In genomic region chr19:6272411-6272791, GRCh38 we compare ENCODE assay signal across 8 cellular contexts. TPM values are rescaled to one million over a fixed set of nuclear protein-coding genes. Genes with fewer than 3 reads are reported as not detected.
DNase-seq lines count a peak whose midpoint lies in the region; ATAC-seq and TF ChIP-seq lines count a peak whose summit lies in the region.

No MANE protein-coding gene starts in this region.

- DNase-seq in Peyer's patch (no peak), colonic mucosa (no peak), lung (ENCODE audit: low spot score) (no peak), NCI-H1105 treated with DMSO at 0.1 percent for 48 hours (lab: John Stamatoyannopoulos, UW) (no peak), HuH-7.5 (ENCODE audit: low spot score) (no peak)
- no peak for DNase-seq in activated CD4-positive, alpha-beta T cell treated with anti-CD3 and anti-CD28 coated beads, Interleukin-2, amount 50 U/mL, for 4 hours

- H3K4me3 ChIP-seq in Peyer's patch (no peak overlapping the region), colonic mucosa (no peak overlapping the region), lung (no peak overlapping the region)

- H3K27me3 ChIP-seq in Peyer's patch, result no peaks in the 10 kb centered on the region
- H3K27me3 ChIP-seq in colonic mucosa, result no peaks in the 10 kb centered on the region
- no peaks in the 10 kb centered on the region for H3K27me3 ChIP-seq in lung (ENCODE audit: control insufficient read depth, insufficient read depth)

- TF ChIP-seq POLR2A in Peyer's patch (IDR thresholded peaks at IDR 0.05), result no peak

- H3K4me1 ChIP-seq in Peyer's patch, result peaks cover 0 to 64% (median 0%) of the 10 kb centered on the region in 4 donors
- peaks cover 13% of the 10 kb centered on the region for H3K4me1 ChIP-seq in colonic mucosa
- peaks cover 39 to 78% of the 10 kb centered on the region in 2 donors for H3K4me1 ChIP-seq in lung (ENCODE audit: control insufficient read depth in 2 of 2, insufficient read depth in 2 of 2, low read length in 2 of 2)

- H3K36me3 ChIP-seq in Peyer's patch (peaks cover 0 to 19% (median 0%) of the 10 kb centered on the region in 3 donors), colonic mucosa (no peaks in the 10 kb centered on the region), lung (ENCODE audit: control insufficient read depth in 2 of 2, insufficient read depth in 2 of 2, low read length in 2 of 2) (peaks cover 3 to 21% of the 10 kb centered on the region in 2 donors)

- 39 to 63% methylated on average over 11 of the region's 11 CpGs for WGBS in lung, 2 donors

- H3K27ac ChIP-seq in Peyer's patch (peak overlapping the region; percentile 64 to 85 (median 70)), colonic mucosa (peak overlapping the region; percentile 72), lung (ENCODE audit: low read depth in 1 of 2, low read length in 1 of 2) (peak overlapping the region; percentile 74 to 98), temporal lobe (ENCODE audit: low read depth, low read length) (peak overlapping the region; percentile 58)

- intact Hi-C loops in colonic mucosa (cut with DNase I), result no loop called here

- no peak overlapping the region for H3K9ac ChIP-seq in colonic mucosa (ENCODE audit: low read depth in 2 of 2, low read length in 2 of 2)

- no peaks in the 10 kb centered on the region for H3K9me3 ChIP-seq in Peyer's patch
- no peaks in the 10 kb centered on the region for H3K9me3 ChIP-seq in colonic mucosa
- peaks cover 0 to 1% of the 10 kb centered on the region in 2 donors for H3K9me3 ChIP-seq in lung (ENCODE audit: control insufficient read depth in 2 of 2, insufficient read depth in 1 of 2, low read length in 1 of 2)

- TF ChIP-seq CTCF in Peyer's patch (IDR thresholded peaks at IDR 0.05), result no peak
- TF ChIP-seq CTCF in colonic mucosa (IDR thresholded peaks at IDR 0.05), result no peak
- TF ChIP-seq CTCF in lung (IDR thresholded peaks at IDR 0.05; ENCODE audit: control extremely low read depth, extremely low read depth), result no peak

- no peak for ATAC-seq in lung (ENCODE audit: insufficient read depth, low FRiP score)
- ATAC-seq in GM21786 (IDR thresholded peaks at IDR 0.05; ENCODE audit: unreplicated experiment), result no peak

RNA-seq across cellular contexts. Expression of gene MLLT1, which starts 7.4 kb away (rescaled TPM):
- total RNA-seq in Peyer's patch (10 to 100 TPM in 3 of 4 donors, 1 to 10 TPM in 1; 9.5 to 24.8 (median 19.3) TPM), colonic mucosa (10 to 100 TPM; 26.4 to 59.2 TPM), lung (100 to 1,000 TPM in 1 of 2 donors, 10 to 100 TPM in 1; 24.8 to 120 TPM), temporal lobe (15.5 TPM)
- 10 to 100 TPM; 28.2 to 44.1 TPM for polyA plus RNA-seq in lung
